1 cellular context compared by ENCODE assay signal in genomic region chr6:47424436-47424836, GRCh38.
TF ChIP-seq lines count a peak whose summit lies in the region.

No MANE protein-coding gene starts in this region.

TF ChIP-seq in K562, 482 proteins besides CTCF, POLR2A, EP300 and RAD21 (continued from another document):
- TF ChIP-seq SMAD2 (IDR thresholded peaks at IDR 0.05; ENCODE audit: low read depth, low read length) (no peak), CBFA2T2 (conservative IDR thresholded peaks at IDR 0.05) (peak; percentile 66)
TF ChIP-seq in K562: peak in this region for 71.
